18 cellular contexts compared by ENCODE assay signal in genomic region chr6:38852215-38852614, GRCh38.
DNase-seq lines count a peak whose midpoint lies in the region; ATAC-seq and TF ChIP-seq lines count a peak whose summit lies in the region.
"Had no signal": no experiment of that assay in that cellular context is flagged by ENCODE, and none has a peak within 500 bp of the region (broad histone marks: within the 10 kb centered on the region; RNA-seq: fewer than 3 reads in every experiment).

No MANE protein-coding gene starts in this region.

- WGBS in mesendoderm (ENCODE audit: extremely low coverage, insufficient coverage, low lambda C conversion rate): no CpG with 5 or more reads among the region's 3 CpGs
- WGBS in esophagus muscularis mucosa: 74% methylated on average over 3 of the region's 3 CpGs

- no peak overlapping the region for H2BK15ac ChIP-seq in mesendoderm (replicated peaks; ENCODE audit: low read depth)

- no peak for TF ChIP-seq EP300 in esophagus muscularis mucosa (IDR thresholded peaks at IDR 0.05)

- no peak overlapping the region for H2AK5ac ChIP-seq in mesendoderm (ENCODE audit: low read length)

- H3K4me3 Mint-ChIP-seq in GM23338: no peak overlapping the region
- H3K4me3 Mint-ChIP-seq in WTC11: no peak overlapping the region
- H3K4me3 Mint-ChIP-seq in glutamatergic neuron (ENCODE audit: unreplicated experiment): peak overlapping the region; percentile 4
- H3K4me3 Mint-ChIP-seq in activated CD4-positive, alpha-beta T cell treated with anti-CD3 and anti-CD28 coated beads, Interleukin-2, amount 10 ng/mL, durations not matched to agents 24 days and 14 days: no peak overlapping the region
- H3K4me3 Mint-ChIP-seq: B cell; CD8-positive, alpha-beta T cell; HFFc6 had no signal

- H3K79me2 ChIP-seq in GM23338 (replicated peaks; ENCODE audit: insufficient read depth): no peaks in the 10 kb centered on the region
- H3K79me2 ChIP-seq in mesendoderm (ENCODE audit: control insufficient read depth, insufficient read depth, low read length): no peaks in the 10 kb centered on the region

- H3K36me3 Mint-ChIP-seq in GM23338 (ENCODE audit: low read depth) (no peaks in the 10 kb centered on the region), WTC11 (no peaks in the 10 kb centered on the region), glutamatergic neuron (ENCODE audit: unreplicated experiment) (no peaks in the 10 kb centered on the region)
- H3K36me3 Mint-ChIP-seq in activated CD4-positive, alpha-beta T cell treated with anti-CD3 and anti-CD28 coated beads, Interleukin-2, amount 10 ng/mL, durations not matched to agents 24 days and 14 days (ENCODE audit: low read depth): no peaks in the 10 kb centered on the region
- H3K36me3 Mint-ChIP-seq: CD8-positive, alpha-beta T cell had no signal

- CTCF ChIA-PET in WTC11 (lab: Charles Lee): no interaction called here

- H3K27ac ChIP-seq in GM23338 (ENCODE audit: low read depth): no peak overlapping the region
- no peak overlapping the region for H3K27ac ChIP-seq in mesendoderm (ENCODE audit: low read depth, low read length)
- H3K27ac ChIP-seq in esophagus muscularis mucosa (replicated peaks in 1 of 4): no peak overlapping the region
- H3K27ac ChIP-seq: BLaER1 treated with 17β-estradiol and CSF1 and Interleukin-3, amounts not matched to agents 10 nM and 100 nM had no signal

- H3K9me3 ChIP-seq in esophagus muscularis mucosa: no peaks in the 10 kb centered on the region
- H3K9me3 ChIP-seq: BLaER1 treated with 17β-estradiol and CSF1 and Interleukin-3, amounts not matched to agents 10 nM and 100 nM had no signal

- H3K56ac ChIP-seq in mesendoderm (ENCODE audit: low read length): no peak overlapping the region

- H3K27ac Mint-ChIP-seq in GM23338: no peak overlapping the region
- no peak overlapping the region for H3K27ac Mint-ChIP-seq in WTC11
- no peak overlapping the region for H3K27ac Mint-ChIP-seq in glutamatergic neuron (ENCODE audit: unreplicated experiment)
- H3K27ac Mint-ChIP-seq in activated CD4-positive, alpha-beta T cell treated with anti-CD3 and anti-CD28 coated beads, Interleukin-2, amount 10 ng/mL, durations not matched to agents 24 days and 14 days: no peak overlapping the region
- H3K27ac Mint-ChIP-seq: B cell; CD8-positive, alpha-beta T cell; HFFc6 had no signal

- no peaks in the 10 kb centered on the region for H3K9me2 ChIP-seq in GM23338 (ENCODE audit: insufficient read depth)

- H3K27me3 Mint-ChIP-seq in GM23338 (ENCODE audit: insufficient read depth, low read depth, poor library complexity) (peaks cover 2% of the 10 kb centered on the region), WTC11 (ENCODE audit: low read depth) (no peaks in the 10 kb centered on the region; the same call in 1 of the 2 replicates), glutamatergic neuron (ENCODE audit: unreplicated experiment) (no peaks in the 10 kb centered on the region)
- peaks cover 29% of the 10 kb centered on the region for H3K27me3 Mint-ChIP-seq in activated CD4-positive, alpha-beta T cell treated with anti-CD3 and anti-CD28 coated beads, Interleukin-2, amount 10 ng/mL, durations not matched to agents 24 days and 14 days
- H3K27me3 Mint-ChIP-seq: B cell had no signal

- no peak for TF ChIP-seq POLR2A in esophagus muscularis mucosa (IDR thresholded peaks at IDR 0.05; ENCODE audit: low read depth)

- H3K4me3 ChIP-seq in GM23338: no peak overlapping the region
- H3K4me3 ChIP-seq in mesendoderm (ENCODE audit: low read length): no peak overlapping the region
- H3K4me3 ChIP-seq in esophagus muscularis mucosa: no peak overlapping the region
- H3K4me3 ChIP-seq: BLaER1 treated with 17β-estradiol and CSF1 and Interleukin-3, amounts not matched to agents 10 nM and 100 nM; GM12878 had no signal

- POLR2A ChIA-PET in WTC11 (lab: Charles Lee): no interaction called here

- H3K23ac ChIP-seq in mesendoderm (ENCODE audit: low read length): no peak overlapping the region

- no peak overlapping the region for H3K18ac ChIP-seq in mesendoderm (ENCODE audit: low read length)

- H2AFZ ChIP-seq in GM23338: peak overlapping the region; percentile 9; the same call in 1 of the 2 replicates

- H2BK120ac ChIP-seq in mesendoderm (ENCODE audit: low read depth, low read length): no peak overlapping the region

- H3K27me3 ChIP-seq in GM23338 (ENCODE audit: insufficient read depth) (no peaks in the 10 kb centered on the region), mesendoderm (ENCODE audit: insufficient read depth, low read length, poor library complexity) (no peaks in the 10 kb centered on the region), esophagus muscularis mucosa (peaks cover 0 to 10% (median 0%) of the 10 kb centered on the region in 4 donors)
- H3K27me3 ChIP-seq: BLaER1 treated with 17β-estradiol and CSF1 and Interleukin-3, amounts not matched to agents 10 nM and 100 nM had no signal

- no peaks in the 10 kb centered on the region for H3K36me3 ChIP-seq in GM23338 (ENCODE audit: insufficient read depth)
- no peaks in the 10 kb centered on the region for H3K36me3 ChIP-seq in mesendoderm (ENCODE audit: control insufficient read depth, insufficient read depth, low read length)
- no peaks in the 10 kb centered on the region for H3K36me3 ChIP-seq in esophagus muscularis mucosa
- H3K36me3 ChIP-seq: BLaER1 treated with 17β-estradiol and CSF1 and Interleukin-3, amounts not matched to agents 10 nM and 100 nM had no signal

- no peak for TF ChIP-seq CTCF in GM23338 (conservative IDR thresholded peaks at IDR 0.05; ENCODE audit: low read depth in 2 of 2)
- no peak for TF ChIP-seq CTCF in WTC11 (IDR thresholded peaks at IDR 0.05)
- TF ChIP-seq CTCF in glutamatergic neuron (IDR thresholded peaks at IDR 0.05; ENCODE audit: partially characterized antibody, unreplicated experiment): no peak
- TF ChIP-seq CTCF in esophagus muscularis mucosa (IDR thresholded peaks at IDR 0.05): no peak

- DNase-seq in GM23338 (ENCODE audit: low spot score) (peak; percentile 32), WTC11 (ENCODE audit: low spot score) (no peak), glutamatergic neuron (no peak), mesendoderm (peak; percentile 39), esophagus muscularis mucosa (ENCODE audit: extremely low spot score) (no peak)
- no peak for DNase-seq in activated CD4-positive, alpha-beta T cell treated with anti-CD3 and anti-CD28 coated beads, Interleukin-2, amount 10 ng/mL, durations not matched to agents 24 days and 14 days
- DNase-seq: Calu3; CD8-positive, alpha-beta T cell; DMS53; DND-41; EL; H7; HFFc6; IMR-90 had no signal

- peaks cover 22% of the 10 kb centered on the region for H3K4me1 ChIP-seq in GM23338 (ENCODE audit: insufficient read depth)
- H3K4me1 ChIP-seq in mesendoderm (ENCODE audit: control insufficient read depth, low read depth, low read length): no peaks in the 10 kb centered on the region
- H3K4me1 ChIP-seq in esophagus muscularis mucosa: no peaks in the 10 kb centered on the region
- H3K4me1 ChIP-seq: BLaER1 treated with 17β-estradiol and CSF1 and Interleukin-3, amounts not matched to agents 10 nM and 100 nM had no signal

- H3K4me1 Mint-ChIP-seq in GM23338 (peaks cover 30% of the 10 kb centered on the region), WTC11 (peaks cover 32% of the 10 kb centered on the region), glutamatergic neuron (ENCODE audit: low read depth, unreplicated experiment) (peaks cover 6% of the 10 kb centered on the region)
- no peaks in the 10 kb centered on the region for H3K4me1 Mint-ChIP-seq in activated CD4-positive, alpha-beta T cell treated with anti-CD3 and anti-CD28 coated beads, Interleukin-2, amount 10 ng/mL, durations not matched to agents 24 days and 14 days
- H3K4me1 Mint-ChIP-seq: B cell had no signal

- no peaks in the 10 kb centered on the region for H3F3A ChIP-seq in GM23338 (replicated peaks; ENCODE audit: low read depth)

- no peak overlapping the region for H4K5ac ChIP-seq in mesendoderm (ENCODE audit: low read length)

- no peaks in the 10 kb centered on the region for H3K79me1 ChIP-seq in mesendoderm (ENCODE audit: low read length)

- H3K4me2 ChIP-seq in GM23338 (no peak overlapping the region), mesendoderm (ENCODE audit: low read length) (no peak overlapping the region)
- H3K4me2 ChIP-seq: BLaER1 treated with 17β-estradiol and CSF1 and Interleukin-3, amounts not matched to agents 10 nM and 100 nM had no signal

- H4K8ac ChIP-seq in mesendoderm (ENCODE audit: low read depth, low read length): no peak overlapping the region

- H3K9me3 Mint-ChIP-seq in GM23338 (no peaks in the 10 kb centered on the region), WTC11 (peaks cover 6% of the 10 kb centered on the region; the same call in 1 of the 2 replicates), glutamatergic neuron (ENCODE audit: unreplicated experiment) (no peaks in the 10 kb centered on the region)
- H3K9me3 Mint-ChIP-seq in activated CD4-positive, alpha-beta T cell treated with anti-CD3 and anti-CD28 coated beads, Interleukin-2, amount 10 ng/mL, durations not matched to agents 24 days and 14 days: no peaks in the 10 kb centered on the region
- H3K9me3 Mint-ChIP-seq: CD8-positive, alpha-beta T cell; HFFc6 had no signal

- no peak overlapping the region for H3K9ac ChIP-seq in mesendoderm (ENCODE audit: low read length)
- H3K9ac ChIP-seq: BLaER1 treated with 17β-estradiol and CSF1 and Interleukin-3, amounts not matched to agents 10 nM and 100 nM had no signal

- H2BK5ac ChIP-seq in mesendoderm (ENCODE audit: low read length): no peak overlapping the region

- ATAC-seq in GM23338: peak; percentile 70
- peak; percentile 56 for ATAC-seq in WTC11
- ATAC-seq: CD8-positive, alpha-beta T cell; GM12878; HCT116 had no signal

- H3K4ac ChIP-seq in mesendoderm (ENCODE audit: low read depth, low read length): no peak overlapping the region

- H4K20me1 ChIP-seq in GM23338 (replicated peaks; ENCODE audit: insufficient read depth): no peaks in the 10 kb centered on the region
- H4K20me1 ChIP-seq: BLaER1 treated with 17β-estradiol and CSF1 and Interleukin-3, amounts not matched to agents 10 nM and 100 nM had no signal

- intact Hi-C loops in esophagus muscularis mucosa (cut with DNase I): no loop called here
- intact Hi-C loops in activated CD4-positive, alpha-beta T cell treated with anti-CD3 and anti-CD28 coated beads, Interleukin-2, amount 10 ng/mL, durations not matched to agents 24 days and 14 days (cut with micrococcal nuclease): no loop called here

TF ChIP-seq in GM23338, 12 proteins besides CTCF, POLR2A, EP300 and RAD21 (continues in another document):
- no peak for TF ChIP-seq STAT1 (IDR thresholded peaks at IDR 0.05; ENCODE audit: unreplicated experiment)

TF ChIP-seq in WTC11, 78 proteins besides CTCF, POLR2A, EP300 and RAD21 (continues in another document):
- no peak for TF ChIP-seq ZBTB21 (CRISPR knock-in tag; IDR thresholded peaks at IDR 0.05; ENCODE audit: borderline replicate concordance)
- no peak for TF ChIP-seq NFYB (CRISPR knock-in tag; conservative IDR thresholded peaks at IDR 0.05; ENCODE audit: low read depth)
- TF ChIP-seq SP1 (CRISPR knock-in tag; conservative IDR thresholded peaks at IDR 0.05): no peak
- TF ChIP-seq ETV6 (CRISPR knock-in tag; IDR thresholded peaks at IDR 0.05): no peak
- no peak for TF ChIP-seq MYBL2 (CRISPR knock-in tag; IDR thresholded peaks at IDR 0.05)
- no peak for TF ChIP-seq MAX (CRISPR knock-in tag; IDR thresholded peaks at IDR 0.05)

Comparison
In these comparisons a context has a peak if more than half of its experiments do, and no peak if none do; other contexts are left out.
1. DNase-seq: peak in GM23338 (single experiment) and mesendoderm (single experiment); none in WTC11 (single experiment), glutamatergic neuron (single experiment), esophagus muscularis mucosa (single experiment) and activated CD4-positive, alpha-beta T cell treated with anti-CD3 and anti-CD28 coated beads, Interleukin-2, amount 10 ng/mL, durations not matched to agents 24 days and 14 days (single experiment).